ENCODE assay signal across 8 cellular contexts in genomic region chr11:65417221-65417701, GRCh38. TPM values are rescaled to one million over a fixed set of nuclear protein-coding genes. Genes with fewer than 3 reads are reported as not detected.
DNase-seq lines count a peak whose midpoint lies in the region; ATAC-seq and TF ChIP-seq lines count a peak whose summit lies in the region.

No MANE protein-coding gene starts in this region.

- intact Hi-C loops in PC-3 (cut with micrococcal nuclease): no loop called here

- peaks cover 4% of the 10 kb centered on the region; the same call in 1 of the 2 replicates for H3K36me3 ChIP-seq in PC-3 (ENCODE audit: low read depth, low read length)
- peaks cover 0 to 12% (median 5%) of the 10 kb centered on the region in 4 donors for H3K36me3 ChIP-seq in upper lobe of left lung

- TF ChIP-seq POLR2A in upper lobe of left lung (IDR thresholded peaks at IDR 0.05): no peak

- DNase-seq in GDM1 (lab: John Stamatoyannopoulos, UW) (peak; percentile 20), PC-3 (no peak), mesenteric fat pad (ENCODE audit: low spot score) (peak; percentile 89), upper lobe of left lung (peak in 1 of 2 donors; percentile 71), HPDE6-E6E7 (ENCODE audit: extremely low spot score) (no peak), NCI-H524 treated with DMSO at 0.1 percent for 48 hours (lab: John Stamatoyannopoulos, UW) (no peak)
- no peak for DNase-seq in central memory CD8-positive, alpha-beta T cell (ENCODE audit: low spot score in 2 of 2)

- no peaks in the 10 kb centered on the region for H3K9me3 Mint-ChIP-seq in central memory CD8-positive, alpha-beta T cell

- H3K79me2 ChIP-seq in PC-3 (ENCODE audit: low read length): peaks cover 16% of the 10 kb centered on the region

- no peak overlapping the region for H3K4me3 ChIP-seq in PC-3 (ENCODE audit: low read length)
- peak overlapping the region in 3 of 4 donors; percentile 33 to 79 (median 66) for H3K4me3 ChIP-seq in upper lobe of left lung

- BruUV-seq in PC-3 (replicated peaks; lab: Mats Ljungman, UMichigan): no TSS peak

- peaks cover 65% of the 10 kb centered on the region for H3K4me1 Mint-ChIP-seq in central memory CD8-positive, alpha-beta T cell

- H2AFZ ChIP-seq in PC-3 (ENCODE audit: low read length): no peak overlapping the region

- H3F3A ChIP-seq in PC-3 (ENCODE audit: low read length, unreplicated experiment): peaks cover 4% of the 10 kb centered on the region

- CTCF ChIA-PET in PC-3 (lab: Charles Lee): interaction anchor here (2.4 kb wide), 1 partner anchor 52 kb away, joined by 9 read pairs; no protein-coding TSS in a partner anchor

- no peaks in the 10 kb centered on the region for H3K27me3 Mint-ChIP-seq in central memory CD8-positive, alpha-beta T cell

- H3K27ac Mint-ChIP-seq in central memory CD8-positive, alpha-beta T cell (ENCODE audit: low read depth): peak overlapping the region; percentile 100

- H3K9ac ChIP-seq in PC-3 (ENCODE audit: low read length): 0 out of 2 replicates have a peak overlapping the region, but pooled peaks have one; percentile 92

- ATAC-seq in PC-3: no peak
- ATAC-seq in central memory CD8-positive, alpha-beta T cell (replicated peaks; ENCODE audit: extremely low read depth, poor library complexity, severe bottlenecking): no peak
- ATAC-seq in upper lobe of left lung (ENCODE audit: low FRiP score in 2 of 2): no peak
- ATAC-seq in HG02938 (IDR thresholded peaks at IDR 0.05; ENCODE audit: unreplicated experiment): no peak

- H3K9me3 ChIP-seq in PC-3 (ENCODE audit: low read length) (no peaks in the 10 kb centered on the region), upper lobe of left lung (no peaks in the 10 kb centered on the region)

- peak overlapping the region; percentile 100 for H3K4me3 Mint-ChIP-seq in central memory CD8-positive, alpha-beta T cell

- H4K20me1 ChIP-seq in PC-3 (ENCODE audit: low read length): no peaks in the 10 kb centered on the region

- peak overlapping the region; percentile 99 for H3K27ac ChIP-seq in PC-3 (ENCODE audit: low read length)
- H3K27ac ChIP-seq in upper lobe of left lung: peak overlapping the region; percentile 97 to 100 (median 100)

- POLR2A ChIA-PET in PC-3 (lab: Charles Lee; ENCODE audit: unreplicated experiment): interaction anchor here (0.5 to 1.0 kb wide), 2 partner anchors 33 to 36 kb away, joined by 4 to 18 read pairs; no protein-coding TSS in a partner anchor

- TF ChIP-seq CTCF in PC-3 (conservative IDR thresholded peaks at IDR 0.05; ENCODE audit: low read depth, low read length): no peak
- no peak for TF ChIP-seq CTCF in upper lobe of left lung (IDR thresholded peaks at IDR 0.05)

- no peaks in the 10 kb centered on the region for H3K27me3 ChIP-seq in PC-3 (ENCODE audit: low read length)
- H3K27me3 ChIP-seq in upper lobe of left lung: no peaks in the 10 kb centered on the region

- TF ChIP-seq EP300 in upper lobe of left lung (IDR thresholded peaks at IDR 0.05): no peak

- no peaks in the 10 kb centered on the region for H3K9me2 ChIP-seq in PC-3 (replicated peaks; ENCODE audit: low read length)

- 18 to 35% methylated on average over 5 to 10 of the region's 10 CpGs for WGBS in upper lobe of left lung, 2 donors

- H3K4me1 ChIP-seq in PC-3 (ENCODE audit: insufficient read depth, low read length): peaks cover 53% of the 10 kb centered on the region
- peaks cover 39 to 62% (median 46%) of the 10 kb centered on the region in 4 donors for H3K4me1 ChIP-seq in upper lobe of left lung

- peak overlapping the region; percentile 74 for H3K4me2 ChIP-seq in PC-3 (ENCODE audit: low read length)

- H3K36me3 Mint-ChIP-seq in central memory CD8-positive, alpha-beta T cell (ENCODE audit: insufficient read depth): peaks cover 25% of the 10 kb centered on the region

RNA-seq across cellular contexts. Expression of gene NEAT1, which starts 5.3 kb away (rescaled TPM):
- 47.9 and 96.6 TPM in 2 replicates for total RNA-seq in PC-3 (2014; rRNA removed)
- total RNA-seq in mesenteric fat pad: 1,527 TPM
- 1,000 to 10,000 TPM in 3 of 6 donors, 100 to 1,000 TPM in 3; 245 to 3,084 (median 1,019) TPM for total RNA-seq in upper lobe of left lung

RNA-seq across cellular contexts. Expression of gene FRMD8, which starts 30.8 kb away (rescaled TPM):
- 68.3 and 93.2 TPM in 2 replicates for total RNA-seq in PC-3 (2014; rRNA removed)
- 44.0 TPM for total RNA-seq in mesenteric fat pad
- 10 to 100 TPM; 31.4 to 77.5 (median 45.8) TPM for total RNA-seq in upper lobe of left lung

RNA-seq across cellular contexts. Expression of gene SLC25A45, which starts 34.8 kb away (rescaled TPM):
- total RNA-seq in PC-3 (2014; rRNA removed) (12.7 and 13.1 TPM in 2 replicates), mesenteric fat pad (8.7 TPM), upper lobe of left lung (10 to 100 TPM in 4 of 6 donors, 1 to 10 TPM in 2; 5.5 to 40.8 (median 19.4) TPM)

Comparison
In these comparisons a context has a peak if more than half of its experiments do, and no peak if none do; other contexts are left out.
1. DNase-seq: peak in GDM1 (single experiment) and mesenteric fat pad (single experiment); none in PC-3 (single experiment), central memory CD8-positive, alpha-beta T cell (0 of 2), HPDE6-E6E7 (single experiment) and NCI-H524 treated with DMSO at 0.1 percent for 48 hours (single experiment).